17 cellular contexts compared by ENCODE assay signal in the genomic region with DNA sequence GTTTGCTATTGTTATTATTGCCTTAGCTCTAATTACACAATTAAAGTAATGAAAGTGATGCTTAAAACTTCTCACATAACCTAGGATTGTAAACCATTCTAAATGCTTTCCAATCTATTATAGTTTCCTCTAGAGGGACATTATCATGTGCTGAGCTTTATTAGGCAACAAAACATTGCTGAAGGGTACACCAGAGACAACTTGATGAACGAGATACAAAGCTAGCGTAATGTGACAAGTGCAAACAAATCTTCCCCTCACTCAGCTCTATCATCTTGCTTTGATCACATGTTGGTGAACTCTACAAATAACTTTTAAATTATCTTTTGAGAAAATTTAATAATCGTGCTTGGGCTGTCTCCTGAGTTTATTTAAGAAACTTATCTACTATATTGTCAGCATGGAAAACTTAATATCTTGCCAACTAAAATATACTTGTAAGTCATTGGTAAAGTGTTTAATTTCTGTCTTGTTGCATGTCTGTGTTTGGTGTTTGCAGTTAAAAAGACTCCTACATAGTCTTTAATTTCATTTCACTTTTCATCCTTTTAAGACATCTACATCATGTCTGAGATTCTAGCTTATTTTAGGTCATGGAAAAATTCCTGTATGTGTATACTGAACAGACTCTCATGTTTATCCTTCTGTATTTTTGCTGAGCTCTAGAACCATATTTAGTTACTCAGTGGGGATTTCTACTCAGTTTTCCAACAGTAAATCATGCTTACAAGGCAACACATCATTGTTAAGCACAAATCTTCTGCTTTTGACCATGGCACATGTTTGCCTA.
"Had no signal": no experiment of that assay in that cellular context is flagged by ENCODE, and none has a peak within 500 bp of the region (broad histone marks: within the 10 kb centered on the region; RNA-seq: fewer than 3 reads in every experiment).

No MANE protein-coding gene starts in this region.

- H3K4me1 Mint-ChIP-seq: activated CD4-positive, alpha-beta T cell treated with anti-CD3 and anti-CD28 coated beads, Interleukin-2, amount 10 ng/mL, durations not matched to agents 24 days and 14 days; brain; central memory CD8-positive, alpha-beta T cell; endodermal cell; stimulated activated naive B cell treated with anti-CD40 and anti-IgM and Interleukin-4, amounts not matched to agents 10 μg/mL and 1 μg/mL and 100 μg/mL, for 72 hours had no signal

- H3K27ac Mint-ChIP-seq: activated CD4-positive, alpha-beta T cell treated with anti-CD3 and anti-CD28 coated beads, Interleukin-2, amount 10 ng/mL, durations not matched to agents 24 days and 14 days; activated naive CD8-positive, alpha-beta T cell; endodermal cell; stimulated activated naive B cell treated with anti-CD40 and anti-IgM and Interleukin-4, amounts not matched to agents 10 μg/mL and 1 μg/mL and 100 μg/mL, for 72 hours; T-helper 2 cell treated with Interferon-gamma antibody and Interleukin-4, amounts not matched to agents 5 μg/mL and 100 μg/mL, for 36 hours had no signal

- H3K9me3 Mint-ChIP-seq: activated CD4-positive, alpha-beta T cell treated with anti-CD3 and anti-CD28 coated beads, Interleukin-2, amount 10 ng/mL, durations not matched to agents 24 days and 14 days had no signal

- H3K4me3 Mint-ChIP-seq: activated CD4-positive, alpha-beta T cell treated with anti-CD3 and anti-CD28 coated beads, Interleukin-2, amount 10 ng/mL, durations not matched to agents 24 days and 14 days; activated naive CD8-positive, alpha-beta T cell; brain; central memory CD8-positive, alpha-beta T cell; endodermal cell; stimulated activated naive B cell treated with anti-CD40 and anti-IgM and Interleukin-4, amounts not matched to agents 10 μg/mL and 1 μg/mL and 100 μg/mL, for 72 hours; T-helper 2 cell treated with Interferon-gamma antibody and Interleukin-4, amounts not matched to agents 5 μg/mL and 100 μg/mL, for 36 hours had no signal

- H3K36me3 ChIP-seq: lower lobe of right lung, pancreas, tibial nerve had no signal

- H3K9me3 ChIP-seq: lower lobe of right lung, pancreas, tibial nerve had no signal

- H3K4me1 ChIP-seq: lower lobe of right lung, pancreas, tibial nerve had no signal

- DNase-seq: activated CD4-positive, alpha-beta T cell treated with anti-CD3 and anti-CD28 coated beads, Interleukin-2, amount 10 ng/mL, durations not matched to agents 24 days and 14 days; activated CD4-positive, CD25-positive, alpha-beta regulatory T cell; activated CD8-positive, alpha-beta memory T cell treated with anti-CD3 and anti-CD28 coated beads, Interleukin-2, amount 50 U/mL, for 48 hours; activated gamma-delta T cell treated with Interleukin-2 at 50 U/mL for 16 hours; amygdala; endodermal cell; erythroblast; lower lobe of right lung; midbrain; pancreas; stimulated activated CD4-positive, alpha-beta T cell treated with anti-CD3 and anti-CD28 coated beads, Interleukin-2, amount 100 ng/mL, for 48 hours; stimulated activated naive B cell treated with anti-CD40 and anti-IgM and Interleukin-4, amounts not matched to agents 10 μg/mL and 1 μg/mL and 100 μg/mL, for 72 hours had no signal

- H3K27ac ChIP-seq: lower lobe of right lung, pancreas, tibial nerve had no signal

- ATAC-seq: lower lobe of right lung; pancreas; stimulated activated naive B cell treated with anti-CD40 and anti-IgM and Interleukin-4, amounts not matched to agents 10 μg/mL and 1 μg/mL and 100 μg/mL, for 72 hours had no signal

- H3K27me3 ChIP-seq: pancreas, tibial nerve had no signal

- H3K27me3 Mint-ChIP-seq: activated CD4-positive, alpha-beta T cell treated with anti-CD3 and anti-CD28 coated beads, Interleukin-2, amount 10 ng/mL, durations not matched to agents 24 days and 14 days; activated naive CD8-positive, alpha-beta T cell; brain; central memory CD8-positive, alpha-beta T cell; stimulated activated naive B cell treated with anti-CD40 and anti-IgM and Interleukin-4, amounts not matched to agents 10 μg/mL and 1 μg/mL and 100 μg/mL, for 72 hours had no signal

- H3K4me3 ChIP-seq: lower lobe of right lung, pancreas, tibial nerve had no signal

- H3K36me3 Mint-ChIP-seq: activated naive CD8-positive, alpha-beta T cell; brain; stimulated activated naive B cell treated with anti-CD40 and anti-IgM and Interleukin-4, amounts not matched to agents 10 μg/mL and 1 μg/mL and 100 μg/mL, for 72 hours had no signal
